ENCODE assay signal across 12 cellular contexts in the genomic region with DNA sequence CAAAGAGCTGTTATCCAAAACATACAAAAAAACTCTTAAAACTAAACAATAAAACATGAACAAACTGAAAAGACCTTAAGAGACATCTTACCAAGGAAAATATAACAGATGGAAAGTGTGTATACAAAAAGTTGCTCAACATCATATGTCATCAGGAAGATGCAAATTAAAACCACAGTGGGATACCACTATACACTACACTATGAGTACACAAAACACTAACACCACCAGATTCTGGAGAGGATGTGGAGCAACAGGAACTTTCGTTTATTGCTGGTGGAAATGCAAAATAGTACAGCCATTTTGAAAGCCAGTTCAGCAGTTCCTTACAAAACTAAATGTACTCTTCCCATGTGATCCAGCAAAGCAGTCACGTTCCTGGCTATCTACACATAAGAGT.
DNase-seq lines count a peak whose midpoint lies in the region; TF ChIP-seq lines count a peak whose summit lies in the region.
"Had no signal": no experiment of that assay in that cellular context is flagged by ENCODE, and none has a peak within 500 bp of the region (broad histone marks: within the 10 kb centered on the region; RNA-seq: fewer than 3 reads in every experiment).

No MANE protein-coding gene starts in this region.

- no peak overlapping the region for H3K4me3 ChIP-seq in LNCaP clone FGC (ENCODE audit: low read depth, low read length)
- H3K4me3 ChIP-seq: A549, BLaER1, K562 had no signal

- no peak for TF ChIP-seq CTCF in LNCaP clone FGC (IDR thresholded peaks at IDR 0.05; ENCODE audit: control insufficient read depth, extremely low read depth, insufficient read depth)

- DNase-seq in H4 (ENCODE audit: low spot score) (peak; percentile 7), LNCaP clone FGC (ENCODE audit: low read depth) (peak; percentile 19), fibroblast of peridontal ligament (ENCODE audit: extremely low read depth) (peak; percentile 8), foreskin melanocyte (no peak), cerebellar cortex (ENCODE audit: low spot score) (no peak), ureter (ENCODE audit: low spot score) (no peak)
- DNase-seq: AML-193, DMS53, GF-D8 had no signal

Comparison
In these comparisons a context has a peak if more than half of its experiments do, and no peak if none do; other contexts are left out.
1. DNase-seq: peak in H4 (single experiment), LNCaP clone FGC (single experiment) and fibroblast of peridontal ligament (single experiment); none in foreskin melanocyte (single experiment), cerebellar cortex (single experiment) and ureter (single experiment).